ENCODE assay signal across 13 cellular contexts in the genomic region with DNA sequence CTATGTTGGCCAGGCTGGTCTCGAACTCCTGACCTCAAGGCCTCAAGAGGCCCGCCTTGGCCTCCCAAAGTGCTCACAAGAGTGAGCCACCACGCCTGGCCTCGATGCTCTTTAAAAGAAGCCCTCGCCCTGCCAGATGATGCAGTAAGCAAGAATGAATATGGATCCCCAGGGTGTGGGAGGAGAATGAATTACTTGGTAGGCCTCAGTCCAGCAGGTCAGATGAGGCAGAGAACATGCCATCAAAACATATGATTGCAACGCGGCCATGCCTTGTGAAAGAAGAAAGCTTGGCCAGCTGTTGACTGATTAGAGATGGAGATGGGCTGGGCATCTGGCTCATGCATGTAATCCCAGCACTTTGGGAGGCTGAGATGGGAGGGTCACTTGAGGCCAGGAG.
DNase-seq lines count a peak whose midpoint lies in the region; ATAC-seq and TF ChIP-seq lines count a peak whose summit lies in the region.
"Had no signal": no experiment of that assay in that cellular context is flagged by ENCODE, and none has a peak within 500 bp of the region (broad histone marks: within the 10 kb centered on the region; RNA-seq: fewer than 3 reads in every experiment).

No MANE protein-coding gene starts in this region.

- ATAC-seq in Right ventricle myocardium superior (ENCODE audit: poor library complexity) (peak; percentile 82), HG02588 (IDR thresholded peaks at IDR 0.05; ENCODE audit: unreplicated experiment) (no peak), HG03108 (IDR thresholded peaks at IDR 0.05; ENCODE audit: unreplicated experiment) (no peak), GM18511 (IDR thresholded peaks at IDR 0.05; ENCODE audit: unreplicated experiment) (no peak)
- ATAC-seq: stimulated activated memory B cell treated with anti-CD40 and anti-IgM and Interleukin-4, amounts not matched to agents 10 μg/mL and 1 μg/mL and 100 μg/mL, for 72 hours had no signal

- TF ChIP-seq CTCF in astrocyte of the spinal cord (IDR thresholded peaks at IDR 0.05; ENCODE audit: low read depth, low read length) = no peak

- intact Hi-C loops in Right ventricle myocardium superior (cut with DNase I) = no loop called here

- peak; percentile 45 for DNase-seq in AG20443 (ENCODE audit: low spot score)
- peak; percentile 36 for DNase-seq in astrocyte of the spinal cord (ENCODE audit: low read depth, low spot score)
- peak; percentile 82 for DNase-seq in Right ventricle myocardium superior
- peak; percentile 49 for DNase-seq in skeletal muscle cell (ENCODE audit: low read depth)
- DNase-seq in HuH-7.5 (ENCODE audit: low spot score) = no peak
- DNase-seq: activated CD4-positive, CD25-positive, alpha-beta regulatory T cell; H9; NCI-H1694 treated with DMSO at 0.1 percent for 48 hours; SHP77 had no signal

- in situ Hi-C loops in astrocyte of the spinal cord (cut with HindIII; ENCODE audit: low sequenced_read_pairs) = no loop called here

- H3K4me3 ChIP-seq in astrocyte of the spinal cord (ENCODE audit: low read depth, low read length) (no peak overlapping the region), skeletal muscle cell (ENCODE audit: low read depth, low read length) (no peak overlapping the region)
